14 cellular contexts compared by ENCODE assay signal in genomic region chr17:81915331-81915730, GRCh38.
"Had no signal": no experiment of that assay in that cellular context is flagged by ENCODE, and none has a peak within 500 bp of the region (broad histone marks: within the 10 kb centered on the region; RNA-seq: fewer than 3 reads in every experiment).

No MANE protein-coding gene starts in this region.

- H3K27ac ChIP-seq: cardiac muscle cell, gastroesophageal sphincter, pancreas had no signal

- H3K27me3 ChIP-seq: cardiac muscle cell, gastroesophageal sphincter, pancreas had no signal

- H3K27ac Mint-ChIP-seq: mesothelial cell of epicardium; stimulated activated effector memory CD8-positive, alpha-beta T cell treated with anti-CD3 and anti-CD28 coated beads, Interleukin-12 subunit alpha, Interleukin-12 subunit beta, amount 100 ng/mL, for 72 hours; T-helper 2 cell treated with Interferon-gamma antibody and Interleukin-4, amounts not matched to agents 5 μg/mL and 100 μg/mL, for 36 hours had no signal

- H3K9me3 Mint-ChIP-seq: activated naive CD4-positive, alpha-beta T cell treated with anti-CD3 and anti-CD28 coated beads, Interleukin-2, amount 50 U/mL, for 72 hours; activated T-cell treated with anti-CD3 and anti-CD28 coated beads, Interleukin-2, amount 50 U/mL, for 4 hours; mesothelial cell of epicardium; stimulated activated effector memory CD8-positive, alpha-beta T cell treated with anti-CD3 and anti-CD28 coated beads, Interleukin-12 subunit alpha, Interleukin-12 subunit beta, amount 100 ng/mL, for 72 hours; T-helper 2 cell treated with Interferon-gamma antibody and Interleukin-4, amounts not matched to agents 5 μg/mL and 100 μg/mL, for 36 hours had no signal

- H3K4me3 Mint-ChIP-seq: mesothelial cell of epicardium; stimulated activated effector memory CD8-positive, alpha-beta T cell treated with anti-CD3 and anti-CD28 coated beads, Interleukin-12 subunit alpha, Interleukin-12 subunit beta, amount 100 ng/mL, for 72 hours had no signal

- H3K9me3 ChIP-seq: gastroesophageal sphincter, pancreas had no signal

- H3K4me3 ChIP-seq: cardiac muscle cell, gastroesophageal sphincter, lung, pancreas had no signal

- DNase-seq: activated CD4-positive, alpha-beta T cell treated with anti-CD3 and anti-CD28 coated beads, Interleukin-2, amount 50 U/mL, for 1 hour; activated effector memory CD4-positive, alpha-beta T cell treated with anti-CD3 and anti-CD28 coated beads, Interleukin-2, amount 50 U/mL, for 16 hours; activated T-cell treated with anti-CD3 and anti-CD28 coated beads, Interleukin-2, amount 50 U/mL, for 4 hours; erythroblast; left cardiac atrium; retina had no signal

- ATAC-seq: activated naive CD4-positive, alpha-beta T cell treated with anti-CD3 and anti-CD28 coated beads, Interleukin-2, amount 50 U/mL, for 72 hours; activated T-cell treated with anti-CD3 and anti-CD28 coated beads, Interleukin-2, amount 50 U/mL, for 4 hours; gastroesophageal sphincter; left cardiac atrium; pancreas; stimulated activated effector memory CD8-positive, alpha-beta T cell treated with anti-CD3 and anti-CD28 coated beads, Interleukin-12 subunit alpha, Interleukin-12 subunit beta, amount 100 ng/mL, for 72 hours had no signal
